In the genomic region with DNA sequence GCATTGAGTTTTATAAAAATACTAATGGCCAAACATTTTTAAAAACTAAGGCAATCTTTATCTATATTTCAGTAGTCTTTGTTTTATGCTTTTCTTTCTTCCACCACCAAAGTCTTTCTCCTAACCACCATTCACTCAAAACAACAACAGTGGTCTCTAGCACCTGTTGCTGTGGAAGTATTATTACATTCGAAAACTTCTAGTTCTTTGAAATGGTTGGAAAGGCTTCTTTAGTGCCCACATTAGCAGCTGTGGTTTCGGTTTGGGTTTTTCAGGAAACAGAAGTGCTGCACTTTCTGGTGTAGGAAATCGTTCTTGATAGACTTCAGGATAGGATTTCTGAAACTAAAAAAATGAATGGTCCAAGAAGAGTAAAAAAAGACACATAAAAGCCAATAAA, we compare ENCODE assay signal across 1 cellular context.
TF ChIP-seq lines count a peak whose summit lies in the region.

No MANE protein-coding gene starts in this region.

TF ChIP-seq in SK-N-SH, 30 proteins besides CTCF, POLR2A, EP300 and RAD21 (continued from another document):
- TF ChIP-seq, protein P1, sequence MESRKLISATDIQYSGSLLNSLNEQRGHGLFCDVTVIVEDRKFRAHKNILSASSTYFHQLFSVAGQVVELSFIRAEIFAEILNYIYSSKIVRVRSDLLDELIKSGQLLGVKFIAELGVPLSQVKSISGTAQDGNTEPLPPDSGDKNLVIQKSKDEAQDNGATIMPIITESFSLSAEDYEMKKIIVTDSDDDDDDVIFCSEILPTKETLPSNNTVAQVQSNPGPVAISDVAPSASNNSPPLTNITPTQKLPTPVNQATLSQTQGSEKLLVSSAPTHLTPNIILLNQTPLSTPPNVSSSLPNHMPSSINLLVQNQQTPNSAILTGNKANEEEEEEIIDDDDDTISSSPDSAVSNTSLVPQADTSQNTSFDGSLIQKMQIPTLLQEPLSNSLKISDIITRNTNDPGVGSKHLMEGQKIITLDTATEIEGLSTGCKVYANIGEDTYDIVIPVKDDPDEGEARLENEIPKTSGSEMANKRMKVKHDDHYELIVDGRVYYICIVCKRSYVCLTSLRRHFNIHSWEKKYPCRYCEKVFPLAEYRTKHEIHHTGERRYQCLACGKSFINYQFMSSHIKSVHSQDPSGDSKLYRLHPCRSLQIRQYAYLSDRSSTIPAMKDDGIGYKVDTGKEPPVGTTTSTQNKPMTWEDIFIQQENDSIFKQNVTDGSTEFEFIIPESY (IDR thresholded peaks at IDR 0.05; ENCODE audit: borderline replicate concordance, low read depth) = no peak
- TF ChIP-seq GATA2 (CRISPR knock-in tag; IDR thresholded peaks at IDR 0.05) (no peak), SMC3 (IDR thresholded peaks at IDR 0.05; ENCODE audit: low read depth, low read length) (no peak)
